In genomic region chr2:158969162-158969716, GRCh38 we compare ENCODE assay signal across 8 cellular contexts. TPM values are rescaled to one million over a fixed set of nuclear protein-coding genes. Genes with fewer than 3 reads are reported as not detected.
A peak's percentile ranks its signal among the peaks of the same experiment; 100 is the strongest.
DNase-seq lines count a peak whose midpoint lies in the region; ATAC-seq and TF ChIP-seq lines count a peak whose summit lies in the region.

No MANE protein-coding gene starts in this region.

- H3F3A ChIP-seq in DOHH2 (ENCODE audit: control insufficient read depth, insufficient read depth) = no peaks in the 10 kb centered on the region

- TF ChIP-seq CTCF in DOHH2 (IDR thresholded peaks at IDR 0.05; ENCODE audit: low read depth, low read length, poor library complexity, severe bottlenecking) (no peak), astrocyte of the cerebellum (IDR thresholded peaks at IDR 0.05; ENCODE audit: low read depth, low read length, missing control alignments) (no peak), testis (IDR thresholded peaks at IDR 0.05) (no peak)

- ATAC-seq in HG03159 (IDR thresholded peaks at IDR 0.05; ENCODE audit: unreplicated experiment) (peak; percentile 9), HG03378 (IDR thresholded peaks at IDR 0.05; ENCODE audit: unreplicated experiment) (no peak)

- H3K9me2 ChIP-seq in DOHH2 (replicated peaks; ENCODE audit: control insufficient read depth, low read length) = no peaks in the 10 kb centered on the region

- H3K4me1 ChIP-seq in DOHH2 (ENCODE audit: control insufficient read depth, low read length) = peaks cover 7% of the 10 kb centered on the region; the same call in 1 of the 2 replicates
- H3K4me1 ChIP-seq in testis = peaks cover 5% of the 10 kb centered on the region

- no peak for TF ChIP-seq POLR2A in testis (IDR thresholded peaks at IDR 0.05)

- in situ Hi-C loops in astrocyte of the cerebellum (cut with HindIII; ENCODE audit: low sequenced_read_pairs) = no loop called here

- no peaks in the 10 kb centered on the region for H4K20me1 ChIP-seq in DOHH2 (ENCODE audit: control insufficient read depth, insufficient read depth, low read depth, low read length)

- intact Hi-C loops in testis (cut with DNase I; ENCODE audit: low total_unique reads) = no loop called here

- H3K9me3 ChIP-seq in DOHH2 (ENCODE audit: control insufficient read depth, insufficient read depth, low read length) (no peaks in the 10 kb centered on the region), testis (no peaks in the 10 kb centered on the region)

- H3K27ac ChIP-seq in DOHH2 (ENCODE audit: low read depth, low read length) (no peak overlapping the region), layer of hippocampus (ENCODE audit: low read depth, low read length) (peak overlapping the region; percentile 94), testis (peak overlapping the region; percentile 86 to 92)

- H3K27me3 ChIP-seq in DOHH2 (ENCODE audit: control insufficient read depth, low read length) (peaks cover 58% of the 10 kb centered on the region), layer of hippocampus (ENCODE audit: control insufficient read depth, insufficient read depth, low read length) (no peaks in the 10 kb centered on the region), testis (no peaks in the 10 kb centered on the region)

- H3K36me3 ChIP-seq in DOHH2 (ENCODE audit: control insufficient read depth, low read length) (no peaks in the 10 kb centered on the region), testis (ENCODE audit: low read depth, missing control alignments) (no peaks in the 10 kb centered on the region)

- H3K4me2 ChIP-seq in DOHH2 (ENCODE audit: low read length) = peak overlapping the region; percentile 47

- 0 to 1% methylated on average over 23 to 36 of the region's 36 CpGs for WGBS in testis, 2 donors

- H3K79me2 ChIP-seq in DOHH2 (ENCODE audit: control insufficient read depth, low read length) = no peaks in the 10 kb centered on the region

- DNase-seq in astrocyte of the cerebellum (ENCODE audit: low read depth) = no peak
- DNase-seq in testis = no peak
- no peak for DNase-seq in NCI-H1417 treated with DMSO at 0.1 percent for 48 hours (lab: John Stamatoyannopoulos, UW)
- no peak for DNase-seq in dedifferentiated amniotic fluid mesenchymal stem cell (ENCODE audit: extremely low spot score)

- H3K4me3 ChIP-seq in DOHH2 (ENCODE audit: low read length) = peak overlapping the region; percentile 46
- peak overlapping the region; percentile 93 for H3K4me3 ChIP-seq in astrocyte of the cerebellum (ENCODE audit: low read depth, low read length)
- H3K4me3 ChIP-seq in testis = peak overlapping the region; percentile 67 to 87

RNA-seq across cellular contexts. Expression of gene TANC1, which starts 0.8 kb away (rescaled TPM):
- 10 to 100 TPM; 16.2 to 19.3 TPM for total RNA-seq in testis
- polyA plus RNA-seq in testis (ENCODE audit: insufficient read depth, low read depth, low replicate concordance) = 8.6 TPM
